22 cellular contexts compared by ENCODE assay signal in the genomic region with DNA sequence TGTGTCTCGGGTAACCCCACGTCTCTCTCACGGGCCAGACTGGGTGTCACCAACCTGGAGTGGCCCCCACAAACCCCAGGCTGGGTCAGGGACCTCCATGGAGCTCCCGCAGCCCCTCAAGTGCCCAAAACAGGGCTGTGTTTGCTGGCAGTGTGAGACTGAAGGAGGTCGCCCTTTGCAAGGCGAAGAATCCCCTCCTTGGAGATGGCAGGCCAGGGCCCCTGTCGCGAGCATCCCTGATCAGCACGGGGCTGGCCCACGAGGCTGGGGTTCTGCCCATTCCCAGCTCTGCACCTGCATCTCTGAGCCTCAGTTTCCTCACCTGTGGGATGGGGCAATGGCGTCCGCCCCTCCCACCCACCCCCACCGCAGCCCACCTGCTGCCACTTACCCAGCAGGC.
"Had no signal": no experiment of that assay in that cellular context is flagged by ENCODE, and none has a peak within 500 bp of the region (broad histone marks: within the 10 kb centered on the region; RNA-seq: fewer than 3 reads in every experiment).

No MANE protein-coding gene starts in this region.

- FAIRE-seq: K562, RCC 7860 had no signal

- H3K4me3 Mint-ChIP-seq: IgD-negative memory B cell had no signal

- DNase-seq: Kasumi-1, MM.1S, NCI-H1092 treated with DMSO at 0.1 percent for 48 hours, NCI-H1436, NCI-H187, NCI-H2029, NCI-H2081 treated with DMSO at 0.1 percent for 48 hours, NCI-H2171, NCI-H226, NCI-H446, NCI-H510A, NCI-H524 treated with DMSO at 0.1 percent for 48 hours, NCI-H69, NCI-H774, RPMI8226, SHP77, SK-N-SH, SW 1271 had no signal

- H3K27me3 Mint-ChIP-seq: IgD-negative memory B cell had no signal

- H3K4me3 ChIP-seq: K562 had no signal

- H3K9me3 ChIP-seq: SK-N-SH had no signal

- H3K27ac ChIP-seq: KMS-11 had no signal

- H3K9ac ChIP-seq: KMS-11, SK-N-SH had no signal

- ATAC-seq: K562 had no signal
